2 cellular contexts compared by ENCODE assay signal in genomic region chr10:118308664-118309063, GRCh38.
TF ChIP-seq lines count a peak whose summit lies in the region.

No MANE protein-coding gene starts in this region.

TF ChIP-seq in HCT116, 20 proteins besides CTCF, POLR2A, EP300 and RAD21 (continued from another document):
- no peak for TF ChIP-seq EGR1 (IDR thresholded peaks at IDR 0.05; ENCODE audit: low read depth)
- no peak for TF ChIP-seq JUND (IDR thresholded peaks at IDR 0.05)

TF ChIP-seq in WTC11, 78 proteins besides CTCF, POLR2A, EP300 and RAD21 (continued from another document):
- no peak for TF ChIP-seq MLX (CRISPR knock-in tag; IDR thresholded peaks at IDR 0.05)
- no peak for TF ChIP-seq PRRX2 (CRISPR knock-in tag; IDR thresholded peaks at IDR 0.05)
- TF ChIP-seq ZNF416 (CRISPR knock-in tag; IDR thresholded peaks at IDR 0.05), result no peak
- TF ChIP-seq ZNF396 (CRISPR knock-in tag; IDR thresholded peaks at IDR 0.05; ENCODE audit: borderline replicate concordance), result no peak
- TF ChIP-seq, protein P1, sequence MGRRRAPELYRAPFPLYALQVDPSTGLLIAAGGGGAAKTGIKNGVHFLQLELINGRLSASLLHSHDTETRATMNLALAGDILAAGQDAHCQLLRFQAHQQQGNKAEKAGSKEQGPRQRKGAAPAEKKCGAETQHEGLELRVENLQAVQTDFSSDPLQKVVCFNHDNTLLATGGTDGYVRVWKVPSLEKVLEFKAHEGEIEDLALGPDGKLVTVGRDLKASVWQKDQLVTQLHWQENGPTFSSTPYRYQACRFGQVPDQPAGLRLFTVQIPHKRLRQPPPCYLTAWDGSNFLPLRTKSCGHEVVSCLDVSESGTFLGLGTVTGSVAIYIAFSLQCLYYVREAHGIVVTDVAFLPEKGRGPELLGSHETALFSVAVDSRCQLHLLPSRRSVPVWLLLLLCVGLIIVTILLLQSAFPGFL (CRISPR knock-in tag; IDR thresholded peaks at IDR 0.05; ENCODE audit: borderline replicate concordance), result no peak
- no peak for TF ChIP-seq FOXJ3 (CRISPR knock-in tag; IDR thresholded peaks at IDR 0.05; ENCODE audit: borderline replicate concordance)
- no peak for TF ChIP-seq TP53 (CRISPR knock-in tag; IDR thresholded peaks at IDR 0.05)
- TF ChIP-seq ZNF671 (CRISPR knock-in tag; IDR thresholded peaks at IDR 0.05), result no peak
- TF ChIP-seq ATF1 (CRISPR knock-in tag; IDR thresholded peaks at IDR 0.05), result no peak
